23 cellular contexts compared by ENCODE assay signal in the genomic region with DNA sequence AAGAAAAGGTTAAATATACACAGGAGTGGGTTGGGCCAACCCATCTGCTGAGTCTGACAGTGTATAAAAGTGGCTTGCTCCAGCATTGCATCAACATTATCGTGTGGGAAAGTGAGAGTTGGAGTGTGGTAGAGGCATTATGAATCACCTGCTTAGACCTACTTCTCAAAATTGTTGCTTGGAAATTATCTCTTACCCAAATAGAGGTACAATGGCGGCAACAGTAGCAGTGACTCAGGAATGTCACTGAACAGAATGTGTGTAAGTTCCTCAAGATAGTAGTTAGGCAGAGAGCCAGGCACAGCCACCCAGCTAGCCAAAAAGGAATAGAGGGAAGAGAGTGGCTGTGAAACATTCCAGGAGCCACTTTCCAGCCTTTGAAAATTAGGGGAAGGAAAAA.
DNase-seq lines count a peak whose midpoint lies in the region; ATAC-seq and TF ChIP-seq lines count a peak whose summit lies in the region.
"Had no signal": no experiment of that assay in that cellular context is flagged by ENCODE, and none has a peak within 500 bp of the region (broad histone marks: within the 10 kb centered on the region; RNA-seq: fewer than 3 reads in every experiment).

No MANE protein-coding gene starts in this region.

- H3K36me3 Mint-ChIP-seq in activated CD4-positive, alpha-beta memory T cell treated with anti-CD3 and anti-CD28 coated beads for 36 hours, result no peaks in the 10 kb centered on the region
- H3K36me3 Mint-ChIP-seq: IgD-negative memory B cell had no signal

- DNase-seq in HT1080 (ENCODE audit: low read depth) (peak; percentile 43), amniotic epithelial cell (ENCODE audit: low read depth) (peak; percentile 12), inferior parietal cortex (ENCODE audit: extremely low spot score) (peak; percentile 50), stomach (peak; percentile 61)
- no peak for DNase-seq in activated CD4-positive, alpha-beta memory T cell treated with anti-CD3 and anti-CD28 coated beads for 36 hours
- no peak for DNase-seq in activated CD8-positive, alpha-beta memory T cell treated with anti-CD3 and anti-CD28 coated beads, Interleukin-2, amount 50 U/mL, for 48 hours
- DNase-seq: Caco-2; CD4-positive, alpha-beta T cell; DMS153; GDM1; Karpas-422; MG63; NCI-H1092; NCI-H1436 treated with DMSO at 0.1 percent for 48 hours; NCI-H2029; NCI-H2171; NK-92 treated with Interleukin-12 subunit alpha and Interleukin-12 subunit beta, amount 100 ng/mL, for 24 hours had no signal

- H3K4me1 Mint-ChIP-seq in activated CD4-positive, alpha-beta memory T cell treated with anti-CD3 and anti-CD28 coated beads for 36 hours (ENCODE audit: low read depth), result no peaks in the 10 kb centered on the region
- H3K4me1 Mint-ChIP-seq: GM23338, IgD-negative memory B cell had no signal

- H3K4me3 ChIP-seq in stomach, result no peak overlapping the region
- H3K4me3 ChIP-seq: A549, GM23338, MG63 had no signal

- H3K27ac Mint-ChIP-seq in activated CD4-positive, alpha-beta memory T cell treated with anti-CD3 and anti-CD28 coated beads for 36 hours, result no peak overlapping the region
- H3K27ac Mint-ChIP-seq: CD4-positive, alpha-beta T cell; GM23338; IgD-negative memory B cell had no signal

- POLR2A ChIA-PET in activated CD4-positive, alpha-beta memory T cell treated with anti-CD3 and anti-CD28 coated beads for 36 hours (lab: Charles Lee), result no interaction called here

- no peaks in the 10 kb centered on the region for H3K27me3 Mint-ChIP-seq in activated CD4-positive, alpha-beta memory T cell treated with anti-CD3 and anti-CD28 coated beads for 36 hours
- H3K27me3 Mint-ChIP-seq: CD4-positive, alpha-beta T cell; IgD-negative memory B cell had no signal

- 19 to 44% (median 38%) methylated on average over 2 of the region's 2 CpGs for WGBS in stomach, 5 donors

- no peaks in the 10 kb centered on the region for H3K4me1 ChIP-seq in stomach
- H3K4me1 ChIP-seq: A549, Caco-2 had no signal

- TF ChIP-seq EP300 in stomach (IDR thresholded peaks at IDR 0.05), result no peak

- no peak overlapping the region for H3K27ac ChIP-seq in stomach
- H3K27ac ChIP-seq: A549, RWPE1 had no signal

- CTCF ChIA-PET in activated CD4-positive, alpha-beta memory T cell treated with anti-CD3 and anti-CD28 coated beads for 36 hours (lab: Charles Lee), result no interaction called here

- no peaks in the 10 kb centered on the region for H3K36me3 ChIP-seq in stomach
- H3K36me3 ChIP-seq: MG63 had no signal

- peaks cover 4% of the 10 kb centered on the region for H3K9me3 Mint-ChIP-seq in activated CD4-positive, alpha-beta memory T cell treated with anti-CD3 and anti-CD28 coated beads for 36 hours
- H3K9me3 Mint-ChIP-seq: GM23338 had no signal

- no peak for TF ChIP-seq POLR2A in stomach (IDR thresholded peaks at IDR 0.05)

- no peak overlapping the region for H3K4me3 Mint-ChIP-seq in activated CD4-positive, alpha-beta memory T cell treated with anti-CD3 and anti-CD28 coated beads for 36 hours
- H3K4me3 Mint-ChIP-seq: CD4-positive, alpha-beta T cell; GM23338; IgD-negative memory B cell had no signal

- no peak for TF ChIP-seq CTCF in stomach (IDR thresholded peaks at IDR 0.05)

- no peak for ATAC-seq in GM18870 (IDR thresholded peaks at IDR 0.05; ENCODE audit: unreplicated experiment)
- ATAC-seq: A549, GM23338, HCT116 had no signal

- no peaks in the 10 kb centered on the region for H3K9me3 ChIP-seq in stomach
- H3K9me3 ChIP-seq: A549, Caco-2, MG63 had no signal

- intact Hi-C loops in stomach (cut with DNase I; ENCODE audit: low total_unique reads), result no loop called here
- intact Hi-C loops in activated CD4-positive, alpha-beta memory T cell treated with anti-CD3 and anti-CD28 coated beads for 36 hours (cut with micrococcal nuclease), result no loop called here

- no peaks in the 10 kb centered on the region for H3K27me3 ChIP-seq in stomach
- H3K27me3 ChIP-seq: MG63 had no signal

Comparison
In these comparisons a context has a peak if more than half of its experiments do, and no peak if none do; other contexts are left out.
1. DNase-seq: peak in HT1080 (single experiment), amniotic epithelial cell (single experiment), inferior parietal cortex (single experiment) and stomach (single experiment); none in activated CD4-positive, alpha-beta memory T cell treated with anti-CD3 and anti-CD28 coated beads for 36 hours (single experiment) and activated CD8-positive, alpha-beta memory T cell treated with anti-CD3 and anti-CD28 coated beads, Interleukin-2, amount 50 U/mL, for 48 hours (single experiment).